Comparison of ENCODE assay signal across 1 cellular context in the genomic region with DNA sequence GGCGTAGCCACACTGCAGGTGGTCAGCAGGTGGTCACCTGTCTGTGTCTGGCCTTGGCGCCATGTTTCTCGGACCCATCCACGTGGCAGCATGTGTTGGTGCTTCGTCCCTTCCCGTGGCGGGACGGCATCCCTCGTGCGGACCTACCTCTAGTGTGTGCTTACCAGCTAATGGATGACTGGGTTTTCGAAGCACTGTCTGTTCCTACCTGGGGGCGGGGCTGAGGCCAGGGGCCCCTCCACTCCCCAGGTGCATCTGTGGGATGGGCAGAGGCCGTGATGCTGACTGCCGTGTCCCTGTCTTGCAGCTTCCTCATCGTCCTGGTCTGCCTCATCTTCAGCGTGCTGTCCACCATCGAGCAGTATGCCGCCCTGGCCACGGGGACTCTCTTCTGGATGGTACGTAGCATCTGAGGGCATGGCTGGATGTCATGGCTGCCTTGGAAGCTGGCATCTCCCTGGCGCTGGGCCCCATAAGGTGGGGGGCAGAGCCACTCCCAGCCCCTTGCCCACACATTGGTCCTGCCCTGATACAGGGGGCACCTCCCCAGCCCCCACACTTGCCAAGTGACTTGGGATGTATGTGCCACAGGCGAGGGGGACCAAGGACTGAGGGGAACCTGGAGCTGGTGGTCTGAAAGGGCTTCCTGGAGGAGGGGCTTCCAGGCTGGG.
TF ChIP-seq lines count a peak whose summit lies in the region.

No MANE protein-coding gene starts in this region.

TF ChIP-seq in IMR-90, 13 proteins besides CTCF, POLR2A, EP300 and RAD21 (continued from another document):
- TF ChIP-seq, protein P1, sequence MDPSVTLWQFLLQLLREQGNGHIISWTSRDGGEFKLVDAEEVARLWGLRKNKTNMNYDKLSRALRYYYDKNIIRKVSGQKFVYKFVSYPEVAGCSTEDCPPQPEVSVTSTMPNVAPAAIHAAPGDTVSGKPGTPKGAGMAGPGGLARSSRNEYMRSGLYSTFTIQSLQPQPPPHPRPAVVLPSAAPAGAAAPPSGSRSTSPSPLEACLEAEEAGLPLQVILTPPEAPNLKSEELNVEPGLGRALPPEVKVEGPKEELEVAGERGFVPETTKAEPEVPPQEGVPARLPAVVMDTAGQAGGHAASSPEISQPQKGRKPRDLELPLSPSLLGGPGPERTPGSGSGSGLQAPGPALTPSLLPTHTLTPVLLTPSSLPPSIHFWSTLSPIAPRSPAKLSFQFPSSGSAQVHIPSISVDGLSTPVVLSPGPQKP (IDR thresholded peaks at IDR 0.05; ENCODE audit: borderline replicate concordance, low read depth, low read length) = no peak
- TF ChIP-seq FOS (IDR thresholded peaks at IDR 0.05; ENCODE audit: low read depth, low read length) (no peak), CEBPB (IDR thresholded peaks at IDR 0.05; ENCODE audit: low read depth, low read length) (no peak), RFX5 (IDR thresholded peaks at IDR 0.05; ENCODE audit: low read depth, low read length) (no peak), MAFK (IDR thresholded peaks at IDR 0.05; ENCODE audit: low read depth, low read length) (no peak), NFE2L2 (IDR thresholded peaks at IDR 0.05; ENCODE audit: low read depth, low read length) (no peak)
